8 cellular contexts compared by ENCODE assay signal in the genomic region with DNA sequence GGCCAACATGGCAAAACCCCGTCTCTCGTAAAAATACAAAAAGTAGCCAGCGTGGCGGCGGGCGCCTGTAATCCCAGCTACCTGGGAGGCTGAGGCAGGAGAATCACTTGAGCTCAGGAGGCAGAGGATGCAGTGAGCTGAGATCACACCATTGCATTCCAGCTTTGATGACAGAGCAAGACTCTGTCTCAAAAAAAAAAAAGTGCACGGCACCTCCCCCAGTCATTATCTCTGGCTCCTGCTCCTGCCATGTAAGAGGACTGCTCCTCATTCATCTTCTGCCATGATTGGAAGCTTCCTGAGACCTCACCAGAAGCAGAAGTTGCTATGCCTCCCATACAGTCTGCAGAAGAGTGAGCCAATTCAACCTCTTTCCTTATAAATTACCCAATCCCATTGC. TPM values are rescaled to one million over a fixed set of nuclear protein-coding genes. Genes with fewer than 3 reads are reported as not detected.
"Had no signal": no experiment of that assay in that cellular context is flagged by ENCODE, and none has a peak within 500 bp of the region (broad histone marks: within the 10 kb centered on the region; RNA-seq: fewer than 3 reads in every experiment).

No MANE protein-coding gene starts in this region.

- H3K4me2 ChIP-seq: GM23338 had no signal

- H3K4me3 ChIP-seq: GM23338 had no signal

- ATAC-seq: GM23338, HepG2 had no signal

- DNase-seq: H9, HCEC 1CT, HFFc6, KG1 had no signal

- H2AFZ ChIP-seq: GM23338 had no signal

- H3K27ac ChIP-seq: HL-60 had no signal

RNA-seq across cellular contexts. Expression of gene ALG1L2, which starts 4.0 kb away (rescaled TPM):
- total RNA-seq: GM23338, HT1080 had no signal
